1 cellular context compared by ENCODE assay signal in the genomic region with DNA sequence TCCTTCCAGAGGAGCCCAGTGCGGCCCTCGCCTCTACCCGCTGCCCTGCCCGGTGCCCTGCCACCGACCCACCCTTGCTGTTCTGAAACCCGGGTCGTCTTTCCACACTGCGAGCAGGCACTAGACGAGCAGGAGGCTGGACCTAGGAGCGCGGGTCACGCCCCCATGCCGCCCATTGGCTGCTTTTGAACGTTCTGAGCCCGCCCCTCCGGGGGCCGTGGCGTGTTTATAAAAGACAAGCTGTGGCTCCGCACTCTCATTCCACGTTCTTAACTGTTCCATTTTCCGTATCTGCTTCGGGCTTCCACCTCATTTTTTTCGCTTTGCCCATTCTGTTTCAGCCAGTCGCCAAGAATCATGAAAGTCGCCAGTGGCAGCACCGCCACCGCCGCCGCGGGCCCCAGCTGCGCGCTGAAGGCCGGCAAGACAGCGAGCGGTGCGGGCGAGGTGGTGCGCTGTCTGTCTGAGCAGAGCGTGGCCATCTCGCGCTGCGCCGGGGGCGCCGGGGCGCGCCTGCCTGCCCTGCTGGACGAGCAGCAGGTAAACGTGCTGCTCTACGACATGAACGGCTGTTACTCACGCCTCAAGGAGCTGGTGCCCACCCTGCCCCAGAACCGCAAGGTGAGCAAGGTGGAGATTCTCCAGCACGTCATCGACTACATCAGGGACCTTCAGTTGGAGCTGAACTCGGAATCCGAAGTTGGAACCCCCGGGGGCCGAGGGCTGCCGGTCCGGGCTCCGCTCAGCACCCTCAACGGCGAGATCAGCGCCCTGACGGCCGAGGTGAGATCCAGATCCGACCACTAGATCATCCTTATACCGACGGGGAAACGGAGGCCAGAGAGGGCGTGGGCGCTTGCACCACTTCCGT.
TF ChIP-seq lines count a peak whose summit lies in the region.

A gene with protein sequence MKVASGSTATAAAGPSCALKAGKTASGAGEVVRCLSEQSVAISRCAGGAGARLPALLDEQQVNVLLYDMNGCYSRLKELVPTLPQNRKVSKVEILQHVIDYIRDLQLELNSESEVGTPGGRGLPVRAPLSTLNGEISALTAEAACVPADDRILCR (plus strand): TSS at position 259 of the 871 bp plus-strand sequence. CDS start 99 bp downstream, at position 358.

TF ChIP-seq in K562, 482 proteins besides CTCF, POLR2A, EP300 and RAD21 (continued from another document):
- TF ChIP-seq ATF6 (CRISPR knock-in tag; IDR thresholded peaks at IDR 0.05) (0 out of 2 replicates have a peak, but pooled peaks have one; percentile 22), ZNF384 (IDR thresholded peaks at IDR 0.05; ENCODE audit: low read depth, low read length) (peak; percentile 84)
TF ChIP-seq in K562: peak in this region for 156.
